In genomic region chr22:49965291-49966040, GRCh38 we compare ENCODE assay signal across 9 cellular contexts. TPM values are rescaled to one million over a fixed set of nuclear protein-coding genes. Genes with fewer than 3 reads are reported as not detected.
A peak's percentile ranks its signal among the peaks of the same experiment; 100 is the strongest.
DNase-seq lines count a peak whose midpoint lies in the region; ATAC-seq lines count a peak whose summit lies in the region.
"Had no signal": no experiment of that assay in that cellular context is flagged by ENCODE, and none has a peak within 500 bp of the region (broad histone marks: within the 10 kb centered on the region; RNA-seq: fewer than 3 reads in every experiment).

No MANE protein-coding gene starts in this region.

- H3K4me3 ChIP-seq in CD4-positive, alpha-beta memory T cell (ENCODE audit: low read length in 2 of 2), result no peak overlapping the region
- H3K4me3 ChIP-seq in skin epidermis, result peak overlapping the region in 4 of 7 experiments; percentile 2 to 97 (median 6)

- H3K36me3 Mint-ChIP-seq in CD4-positive, alpha-beta memory T cell, result peaks cover 6 to 24% of the 10 kb centered on the region in 2 donors
- peaks cover 41% of the 10 kb centered on the region for H3K36me3 Mint-ChIP-seq in activated CD4-positive, alpha-beta T cell treated with anti-CD3 and anti-CD28 coated beads, Interleukin-2, amount 10 ng/mL, durations not matched to agents 24 days and 14 days (ENCODE audit: low read depth)

- peaks cover 0 to 5% (median 0%) of the 10 kb centered on the region in 8 donors for H3K9me3 Mint-ChIP-seq in CD4-positive, alpha-beta memory T cell
- H3K9me3 Mint-ChIP-seq in activated CD4-positive, alpha-beta T cell treated with anti-CD3 and anti-CD28 coated beads, Interleukin-2, amount 10 ng/mL, durations not matched to agents 24 days and 14 days, result no peaks in the 10 kb centered on the region

- no peak for ATAC-seq in HG03565 (IDR thresholded peaks at IDR 0.05; ENCODE audit: unreplicated experiment)
- no peak for ATAC-seq in GM21528 (IDR thresholded peaks at IDR 0.05; ENCODE audit: low FRiP score, unreplicated experiment)

- H3K27me3 ChIP-seq in CD4-positive, alpha-beta memory T cell (ENCODE audit: insufficient read depth, low read length), result no peaks in the 10 kb centered on the region

- H3K4me3 Mint-ChIP-seq in CD4-positive, alpha-beta memory T cell, result peak overlapping the region in 2 of 8 donors; percentile 54 to 58
- H3K4me3 Mint-ChIP-seq in activated CD4-positive, alpha-beta T cell treated with anti-CD3 and anti-CD28 coated beads, Interleukin-2, amount 10 ng/mL, durations not matched to agents 24 days and 14 days, result peak overlapping the region; percentile 94

- peaks cover 22% of the 10 kb centered on the region for H3K36me3 ChIP-seq in CD4-positive, alpha-beta memory T cell (ENCODE audit: insufficient read depth, low read length)

- no peaks in the 10 kb centered on the region for H3K9me3 ChIP-seq in CD4-positive, alpha-beta memory T cell (ENCODE audit: control insufficient read depth in 1 of 2, low read length in 2 of 2)

- DNase-seq in CD4-positive, alpha-beta memory T cell, result peak in 1 of 5 donors; percentile 19
- DNase-seq in activated CD4-positive, alpha-beta T cell treated with anti-CD3 and anti-CD28 coated beads, Interleukin-2, amount 10 ng/mL, durations not matched to agents 24 days and 14 days, result peak; percentile 65
- DNase-seq in cardiac septum (ENCODE audit: low spot score), result peak; percentile 66
- DNase-seq in HK-2 (ENCODE audit: unreplicated experiment), result no peak
- DNase-seq in GDM1 (lab: John Stamatoyannopoulos, UW), result no peak
- DNase-seq: NCI-H1092 had no signal

- POLR2A ChIA-PET in CD4-positive, alpha-beta memory T cell (lab: Charles Lee; ENCODE audit: partially characterized antibody), result interaction anchor here (0.7 to 2.4 kb wide), 6 partner anchors 13 to 120 kb away, joined by 3 to 16 read pairs (median 4); no protein-coding TSS in a partner anchor

- peaks cover 8 to 47% (median 14%) of the 10 kb centered on the region in 4 donors for H3K4me1 Mint-ChIP-seq in CD4-positive, alpha-beta memory T cell
- peaks cover 22% of the 10 kb centered on the region for H3K4me1 Mint-ChIP-seq in activated CD4-positive, alpha-beta T cell treated with anti-CD3 and anti-CD28 coated beads, Interleukin-2, amount 10 ng/mL, durations not matched to agents 24 days and 14 days

- CTCF ChIA-PET in CD4-positive, alpha-beta memory T cell (lab: Charles Lee; ENCODE audit: partially characterized antibody), result no interaction called here

- H3K4me1 ChIP-seq in CD4-positive, alpha-beta memory T cell (ENCODE audit: insufficient read depth, low read length), result peaks cover 46% of the 10 kb centered on the region

- H3K27ac Mint-ChIP-seq in CD4-positive, alpha-beta memory T cell, result peak overlapping the region in 6 of 7 donors; percentile 42 to 92 (median 74)
- H3K27ac Mint-ChIP-seq in activated CD4-positive, alpha-beta T cell treated with anti-CD3 and anti-CD28 coated beads, Interleukin-2, amount 10 ng/mL, durations not matched to agents 24 days and 14 days, result peak overlapping the region; percentile 83

- peaks cover 0 to 3% of the 10 kb centered on the region in 2 donors for H3K27me3 Mint-ChIP-seq in CD4-positive, alpha-beta memory T cell
- no peaks in the 10 kb centered on the region for H3K27me3 Mint-ChIP-seq in activated CD4-positive, alpha-beta T cell treated with anti-CD3 and anti-CD28 coated beads, Interleukin-2, amount 10 ng/mL, durations not matched to agents 24 days and 14 days

- peak overlapping the region; percentile 21 for H3K27ac ChIP-seq in CD4-positive, alpha-beta memory T cell (ENCODE audit: low read depth, low read length)
- peak overlapping the region in 19 of 21 experiments; percentile 8 to 99 (median 96) for H3K27ac ChIP-seq in skin epidermis

- intact Hi-C loops in CD4-positive, alpha-beta memory T cell (cut with micrococcal nuclease), result no loop called here
- intact Hi-C loops in activated CD4-positive, alpha-beta T cell treated with anti-CD3 and anti-CD28 coated beads, Interleukin-2, amount 10 ng/mL, durations not matched to agents 24 days and 14 days (cut with micrococcal nuclease), result no loop called here
- intact Hi-C loops in cardiac septum (cut with DNase I), result loop anchor here (10.0 kb wide), 1 partner anchor 239 kb away; the partner anchor contains the start of gene SELENOO

RNA-seq across cellular contexts. Expression of gene PIM3, which starts 4.9 kb away (rescaled TPM):
- 10 to 100 TPM; 58.8 to 62.3 TPM for total RNA-seq in CD4-positive, alpha-beta memory T cell
- polyA plus RNA-seq in CD4-positive, alpha-beta memory T cell, result 10 to 100 TPM; 48.1 to 49.7 TPM
- 302 and 304 TPM in 2 replicates for total RNA-seq in activated CD4-positive, alpha-beta T cell treated with anti-CD3 and anti-CD28 coated beads, Interleukin-2, amount 10 ng/mL, durations not matched to agents 24 days and 14 days
- total RNA-seq in cardiac septum, result 31.3 TPM

RNA-seq across cellular contexts. Expression of gene CRELD2, which starts 47.0 kb away (rescaled TPM):
- 10 to 100 TPM; 36.0 to 36.2 TPM for total RNA-seq in CD4-positive, alpha-beta memory T cell
- polyA plus RNA-seq in CD4-positive, alpha-beta memory T cell, result 10 to 100 TPM; 40.2 to 46.1 TPM
- total RNA-seq in activated CD4-positive, alpha-beta T cell treated with anti-CD3 and anti-CD28 coated beads, Interleukin-2, amount 10 ng/mL, durations not matched to agents 24 days and 14 days, result 46.8 and 47.4 TPM in 2 replicates
- total RNA-seq in cardiac septum, result 32.9 TPM

RNA-seq across cellular contexts. Expression of gene IL17REL, which starts 47.1 kb away (rescaled TPM):
- total RNA-seq in CD4-positive, alpha-beta memory T cell, result not detected
- polyA plus RNA-seq in CD4-positive, alpha-beta memory T cell, result not detected
- 0.09 and 0.14 TPM in 2 replicates for total RNA-seq in activated CD4-positive, alpha-beta T cell treated with anti-CD3 and anti-CD28 coated beads, Interleukin-2, amount 10 ng/mL, durations not matched to agents 24 days and 14 days
- total RNA-seq in cardiac septum, result not detected

RNA-seq across cellular contexts. Expression of gene ALG12, which starts 47.2 kb away (rescaled TPM):
- total RNA-seq in CD4-positive, alpha-beta memory T cell, result 10 to 100 TPM; 19.6 to 27.2 TPM
- 10 to 100 TPM; 16.9 to 19.0 TPM for polyA plus RNA-seq in CD4-positive, alpha-beta memory T cell
- total RNA-seq in activated CD4-positive, alpha-beta T cell treated with anti-CD3 and anti-CD28 coated beads, Interleukin-2, amount 10 ng/mL, durations not matched to agents 24 days and 14 days, result 13.8 and 17.9 TPM in 2 replicates
- 14.3 TPM for total RNA-seq in cardiac septum

Comparison
In these comparisons a context has a peak if more than half of its experiments do, and no peak if none do; other contexts are left out.
1. DNase-seq: peak in activated CD4-positive, alpha-beta T cell treated with anti-CD3 and anti-CD28 coated beads, Interleukin-2, amount 10 ng/mL, durations not matched to agents 24 days and 14 days (single experiment) and cardiac septum (single experiment); none in HK-2 (single experiment) and GDM1 (single experiment).
2. H3K4me3 ChIP-seq: peak in skin epidermis (4 of 7); none in CD4-positive, alpha-beta memory T cell (0 of 2).